In the genomic region with DNA sequence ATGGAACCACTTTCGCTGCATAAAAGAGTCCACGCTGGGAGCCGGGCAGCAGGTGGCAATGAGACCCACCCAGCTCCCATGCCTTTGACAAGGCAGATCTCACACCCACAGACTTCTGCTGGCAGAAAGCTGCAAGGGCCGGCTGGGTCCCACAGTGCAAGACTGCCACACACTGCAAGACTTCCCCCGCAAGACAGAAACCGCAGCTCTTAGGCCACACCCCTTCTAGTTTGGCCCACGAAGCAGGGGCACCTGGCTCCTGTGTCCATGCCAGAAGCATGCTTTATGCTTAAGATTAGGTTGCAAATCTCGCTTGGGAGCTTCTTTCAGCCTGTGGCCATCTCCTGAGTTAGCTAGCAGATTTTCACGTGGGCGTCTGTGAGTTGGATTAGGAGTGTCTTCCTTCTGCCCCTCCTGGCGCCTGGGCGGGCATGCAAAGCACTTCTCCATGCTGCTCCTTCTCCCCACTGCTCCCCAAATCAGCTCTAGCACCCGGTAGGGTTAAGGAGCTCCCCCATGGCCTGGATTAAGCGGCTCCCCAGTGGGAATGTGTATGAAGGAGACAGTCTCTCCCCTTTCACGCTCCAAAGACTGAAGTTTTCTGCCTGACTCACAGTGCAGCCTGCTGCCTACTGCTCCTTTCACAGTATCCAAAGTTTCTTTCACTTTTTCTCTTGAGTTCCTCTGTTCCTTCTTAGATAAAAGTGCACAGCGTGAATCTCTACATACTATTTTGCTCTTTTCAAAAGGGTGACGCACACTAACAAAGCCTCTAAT, we compare ENCODE assay signal across 8 cellular contexts. TPM values are rescaled to one million over a fixed set of nuclear protein-coding genes. Genes with fewer than 3 reads are reported as not detected.
DNase-seq lines count a peak whose midpoint lies in the region; ATAC-seq and TF ChIP-seq lines count a peak whose summit lies in the region.

No MANE protein-coding gene starts in this region.

- H3K27me3 ChIP-seq in GM23248 (replicated peaks; ENCODE audit: insufficient read depth) = no peaks in the 10 kb centered on the region
- no peaks in the 10 kb centered on the region for H3K27me3 ChIP-seq in WERI-Rb-1 (ENCODE audit: insufficient read depth, low read depth, severe bottlenecking)
- H3K27me3 ChIP-seq in right cardiac atrium (ENCODE audit: control insufficient read depth, insufficient read depth) = no peaks in the 10 kb centered on the region
- no peaks in the 10 kb centered on the region for H3K27me3 ChIP-seq in spleen (replicated peaks in 1 of 7)

- H3K4me3 Mint-ChIP-seq in activated T-cell treated with anti-CD3 and anti-CD28 coated beads, Interleukin-2, amount 50 U/mL, for 24 hours = no peak overlapping the region

- intact Hi-C loops in right cardiac atrium (cut with DNase I) (no loop called here), spleen (cut with DNase I; ENCODE audit: low total_unique reads) (no loop called here)

- peaks cover 8% of the 10 kb centered on the region for H3K27me3 Mint-ChIP-seq in activated T-cell treated with anti-CD3 and anti-CD28 coated beads, Interleukin-2, amount 50 U/mL, for 24 hours

- no peaks in the 10 kb centered on the region for H4K20me1 ChIP-seq in GM23248 (ENCODE audit: insufficient read depth)

- TF ChIP-seq POLR2A in spleen (IDR thresholded peaks at IDR 0.05) = no peak

- in situ Hi-C loops in GM23248 (cut with MboI) = loop anchor here (25.0 kb wide), 1 partner anchor 1118 kb away; no protein-coding TSS in a partner anchor

- peak overlapping the region; percentile 69 for H2AFZ ChIP-seq in GM23248

- no peaks in the 10 kb centered on the region for H3K9me3 ChIP-seq in GM23248 (ENCODE audit: low read depth)
- no peaks in the 10 kb centered on the region for H3K9me3 ChIP-seq in WERI-Rb-1 (ENCODE audit: severe bottlenecking)
- H3K9me3 ChIP-seq in right cardiac atrium (ENCODE audit: control insufficient read depth, low read length) = no peaks in the 10 kb centered on the region
- H3K9me3 ChIP-seq in spleen = peaks cover 0 to 17% (median 8%) of the 10 kb centered on the region in 8 donors

- peak; percentile 76 to 78 for ATAC-seq in right cardiac atrium

- peaks cover 47% of the 10 kb centered on the region for H3K79me2 ChIP-seq in GM23248 (ENCODE audit: insufficient read depth)

- peak overlapping the region; percentile 71 for H3K9ac ChIP-seq in GM23248

- H3K4me1 ChIP-seq in GM23248 (ENCODE audit: insufficient read depth) = peaks cover 18% of the 10 kb centered on the region
- no peaks in the 10 kb centered on the region for H3K4me1 ChIP-seq in right cardiac atrium (ENCODE audit: control insufficient read depth, insufficient read depth, low read length)
- no peaks in the 10 kb centered on the region for H3K4me1 ChIP-seq in spleen

- H3K27ac Mint-ChIP-seq in activated T-cell treated with anti-CD3 and anti-CD28 coated beads, Interleukin-2, amount 50 U/mL, for 24 hours = no peak overlapping the region

- peak; percentile 81 for DNase-seq in GM23248
- DNase-seq in WERI-Rb-1 = peak; percentile 84
- DNase-seq in right cardiac atrium = peak; percentile 22 to 58 (median 37)
- no peak for DNase-seq in spleen
- DNase-seq in activated T-cell treated with anti-CD3 and anti-CD28 coated beads, Interleukin-2, amount 50 U/mL, for 24 hours = no peak
- no peak for DNase-seq in central memory CD4-positive, alpha-beta T cell
- DNase-seq in DMS79 treated with DMSO at 0.1 percent for 48 hours (lab: John Stamatoyannopoulos, UW) = no peak
- DNase-seq in NCI-H2196 treated with DMSO at 0.1 percent for 48 hours (lab: John Stamatoyannopoulos, UW; ENCODE audit: unreplicated experiment) = no peak

- 31 to 43% methylated on average over 17 of the region's 17 CpGs for WGBS in GM23248 (ENCODE audit: low coverage in 1 of 2, low lambda C conversion rate in 2 of 2, missing lambda C conversion rate in 2 of 2), 2 experiments
- WGBS in right cardiac atrium = 32% methylated on average over 17 of the region's 17 CpGs
- 43 to 64% (median 61%) methylated on average over 14 to 17 of the region's 17 CpGs for WGBS in spleen, 5 donors

- no peaks in the 10 kb centered on the region for H3K36me3 Mint-ChIP-seq in activated T-cell treated with anti-CD3 and anti-CD28 coated beads, Interleukin-2, amount 50 U/mL, for 24 hours (ENCODE audit: low read depth)

- H3K9me3 Mint-ChIP-seq in activated T-cell treated with anti-CD3 and anti-CD28 coated beads, Interleukin-2, amount 50 U/mL, for 24 hours = peaks cover 21% of the 10 kb centered on the region

- no peaks in the 10 kb centered on the region for H3K4me1 Mint-ChIP-seq in activated T-cell treated with anti-CD3 and anti-CD28 coated beads, Interleukin-2, amount 50 U/mL, for 24 hours (ENCODE audit: low read depth)

- H3K9me2 ChIP-seq in GM23248 (ENCODE audit: insufficient read depth) = no peaks in the 10 kb centered on the region

- H3K4me2 ChIP-seq in GM23248 (ENCODE audit: unreplicated experiment) = peak overlapping the region; percentile 86

- H3K4me3 ChIP-seq in GM23248 (peak overlapping the region; percentile 65), WERI-Rb-1 (ENCODE audit: low read depth, low read length) (peak overlapping the region; percentile 30), right cardiac atrium (ENCODE audit: low read length) (peak overlapping the region; percentile 39), spleen (peak overlapping the region in 6 of 8 donors; percentile 1 to 52 (median 22))

- TF ChIP-seq CTCF in WERI-Rb-1 (IDR thresholded peaks at IDR 0.05; ENCODE audit: low read depth, low read length) = peak; percentile 4; the same call in 1 of the 2 replicates
- TF ChIP-seq CTCF in spleen (IDR thresholded peaks at IDR 0.05 in 8 of 11, conservative IDR thresholded peaks at IDR 0.05 in 3 of 11) = no peak

- peaks cover 24% of the 10 kb centered on the region for H3F3A ChIP-seq in GM23248 (ENCODE audit: insufficient read depth)

- H3K36me3 ChIP-seq in GM23248 (ENCODE audit: low read depth) (no peaks in the 10 kb centered on the region), WERI-Rb-1 (peaks cover 34% of the 10 kb centered on the region), spleen (no peaks in the 10 kb centered on the region)

- peak overlapping the region; percentile 81 for H3K27ac ChIP-seq in GM23248
- H3K27ac ChIP-seq in WERI-Rb-1 = peak overlapping the region; percentile 66
- H3K27ac ChIP-seq in right cardiac atrium (ENCODE audit: low read length) = peak overlapping the region; percentile 15
- H3K27ac ChIP-seq in spleen = peak overlapping the region in 3 of 8 donors; percentile 16 to 41 (median 32)

RNA-seq across cellular contexts. Expression of a gene that starts 17.7 kb away (rescaled TPM):
- total RNA-seq in GM23248 (2014; rRNA removed; shearing (Covaris generic)) = 20.8 and 22.6 TPM in 2 replicates
- 13.8 and 14.4 TPM in 2 replicates for polyA plus RNA-seq in GM23248 (2016; fragmentation: Nextera tagmentation; extraction: Ambion mirVana)
- total RNA-seq in right cardiac atrium = 10 to 100 TPM in 1 of 4 donors, 1 to 10 TPM in 3; 3.1 to 11.0 (median 5.9) TPM
- polyA plus RNA-seq in right cardiac atrium = 1.5 TPM
- total RNA-seq in spleen = 1 to 10 TPM; 2.0 to 9.3 (median 5.6) TPM
- under 1 TPM; 0.22 to 0.62 (median 0.48) TPM for polyA plus RNA-seq in spleen

Comparison
In these comparisons a context has a peak if more than half of its experiments do, and no peak if none do; other contexts are left out.
1. DNase-seq: peak in GM23248 (single experiment), WERI-Rb-1 (single experiment) and right cardiac atrium (3 of 3); none in spleen (single experiment), activated T-cell treated with anti-CD3 and anti-CD28 coated beads, Interleukin-2, amount 50 U/mL, for 24 hours (single experiment), central memory CD4-positive, alpha-beta T cell (single experiment), DMS79 treated with DMSO at 0.1 percent for 48 hours (single experiment) and NCI-H2196 treated with DMSO at 0.1 percent for 48 hours (single experiment).
2. Peak in every context shown above with its lines, with median percentiles within 50 percentile points of each other: H3K4me3 ChIP-seq.